17 cellular contexts compared by ENCODE assay signal in genomic region chr2:241815477-241816430, GRCh38. TPM values are rescaled to one million over a fixed set of nuclear protein-coding genes. Genes with fewer than 3 reads are reported as not detected.
DNase-seq lines count a peak whose midpoint lies in the region; ATAC-seq and TF ChIP-seq lines count a peak whose summit lies in the region.
"Had no signal": no experiment of that assay in that cellular context is flagged by ENCODE, and none has a peak within 500 bp of the region (broad histone marks: within the 10 kb centered on the region; RNA-seq: fewer than 3 reads in every experiment).

No MANE protein-coding gene starts in this region.

- H3K36me3 Mint-ChIP-seq in activated B cell treated with CpG ODN at 0.5 μM for 24 hours (ENCODE audit: low read depth) (no peaks in the 10 kb centered on the region), neural progenitor cell (no peaks in the 10 kb centered on the region)

- H3K27me3 Mint-ChIP-seq in activated B cell treated with CpG ODN at 0.5 μM for 24 hours (peaks cover 9% of the 10 kb centered on the region), neural progenitor cell (ENCODE audit: insufficient read depth, low read depth) (no peaks in the 10 kb centered on the region)

- H3K9me3 Mint-ChIP-seq in activated B cell treated with CpG ODN at 0.5 μM for 24 hours (no peaks in the 10 kb centered on the region), neural progenitor cell (no peaks in the 10 kb centered on the region)

- H3F3A ChIP-seq in neural progenitor cell (ENCODE audit: low read depth): no peaks in the 10 kb centered on the region

- TF ChIP-seq CTCF in activated B cell treated with CpG ODN at 0.5 μM for 24 hours (IDR thresholded peaks at IDR 0.05): no peak
- no peak for TF ChIP-seq CTCF in neural progenitor cell (IDR thresholded peaks at IDR 0.05)

- H3K9ac ChIP-seq in BLaER1: no peak overlapping the region
- no peak overlapping the region for H3K9ac ChIP-seq in neural progenitor cell

- DNase-seq in AG08396 (ENCODE audit: low spot score) (peak; percentile 11), activated B cell treated with CpG ODN at 0.5 μM for 24 hours (no peak), neural progenitor cell (ENCODE audit: low spot score) (no peak), MV-4-11 (lab: John Stamatoyannopoulos, UW) (no peak), HuH-7.5 (ENCODE audit: low spot score) (no peak)
- DNase-seq: activated CD4-positive, alpha-beta T cell treated with anti-CD3 and anti-CD28 coated beads for 48 hours; activated T-cell treated with anti-CD3 and anti-CD28 coated beads, Interleukin-2, amount 50 U/mL, for 1 hour; C1 segment of cervical spinal cord; effector CD4-positive, alpha-beta T cell; kidney glomerular epithelial cell; NCI-H1436 treated with DMSO at 0.1 percent for 48 hours; NCI-H345; SHP77; stimulated activated CD4-positive, alpha-beta T cell treated with anti-CD3 and anti-CD28 coated beads, Interleukin-2, amount 100 ng/mL, for 48 hours had no signal

- H3K36me3 ChIP-seq in BLaER1 (no peaks in the 10 kb centered on the region), neural progenitor cell (no peaks in the 10 kb centered on the region)
- H3K36me3 ChIP-seq: cardiac muscle cell had no signal

- intact Hi-C loops in activated B cell treated with CpG ODN at 0.5 μM for 24 hours (cut with micrococcal nuclease): no loop called here

- H3K27ac ChIP-seq in BLaER1 (peak overlapping the region; percentile 85), neural progenitor cell (no peak overlapping the region)
- H3K27ac ChIP-seq: cardiac muscle cell had no signal

- H3K4me3 ChIP-seq in BLaER1 (no peak overlapping the region), neural progenitor cell (no peak overlapping the region)
- H3K4me3 ChIP-seq: cardiac muscle cell had no signal

- peaks cover 97% of the 10 kb centered on the region for H3K4me1 ChIP-seq in BLaER1
- peaks cover 10% of the 10 kb centered on the region for H3K4me1 ChIP-seq in neural progenitor cell

- H3K4me2 ChIP-seq in BLaER1 (peak overlapping the region; percentile 92), neural progenitor cell (peak overlapping the region; percentile 22)

- no peaks in the 10 kb centered on the region for H4K20me1 ChIP-seq in BLaER1
- no peaks in the 10 kb centered on the region for H4K20me1 ChIP-seq in neural progenitor cell (ENCODE audit: low read depth)

- H3K4me1 Mint-ChIP-seq in activated B cell treated with CpG ODN at 0.5 μM for 24 hours (peaks cover 22% of the 10 kb centered on the region), neural progenitor cell (peaks cover 7% of the 10 kb centered on the region)

- H3K9me3 ChIP-seq in BLaER1 (peaks cover 11% of the 10 kb centered on the region; the same call in 1 of the 2 replicates), neural progenitor cell (ENCODE audit: low read depth) (no peaks in the 10 kb centered on the region)

- H2AFZ ChIP-seq in neural progenitor cell (replicated peaks): no peak overlapping the region

- no peaks in the 10 kb centered on the region for H3K79me2 ChIP-seq in neural progenitor cell (ENCODE audit: low read depth)

- TF ChIP-seq POLR2A in GM18505 (IDR thresholded peaks at IDR 0.05; ENCODE audit: borderline replicate concordance, extremely low read depth, insufficient read depth, insufficient read length): no peak

- POLR2A ChIA-PET in activated B cell treated with CpG ODN at 0.5 μM for 24 hours (lab: Charles Lee): no interaction called here

- H3K27ac Mint-ChIP-seq in activated B cell treated with CpG ODN at 0.5 μM for 24 hours (peak overlapping the region; percentile 24), neural progenitor cell (no peak overlapping the region)

- H3K4me3 Mint-ChIP-seq in activated B cell treated with CpG ODN at 0.5 μM for 24 hours: no peak overlapping the region
- peak overlapping the region; percentile 48 for H3K4me3 Mint-ChIP-seq in neural progenitor cell

- no peaks in the 10 kb centered on the region for H3K27me3 ChIP-seq in BLaER1
- H3K27me3 ChIP-seq in neural progenitor cell: no peaks in the 10 kb centered on the region
- H3K27me3 ChIP-seq: cardiac muscle cell had no signal

- CTCF ChIA-PET in activated B cell treated with CpG ODN at 0.5 μM for 24 hours (lab: Charles Lee): no interaction called here

- ATAC-seq in activated B cell treated with CpG ODN at 0.5 μM for 24 hours (ENCODE audit: low read depth): no peak
- no peak for ATAC-seq in GM18505 (IDR thresholded peaks at IDR 0.05; ENCODE audit: unreplicated experiment)

RNA-seq across cellular contexts. Expression of gene NEU4, which starts 6.8 kb away (rescaled TPM):
- total RNA-seq in activated B cell treated with CpG ODN at 0.5 μM for 24 hours (0.10 and 0.31 TPM in 2 replicates), neural progenitor cell (ENCODE audit: low replicate concordance) (1.2 TPM in 1 of 2 replicates, not detected in the other)

RNA-seq across cellular contexts. Expression of gene GAL3ST2, which starts 39.1 kb away (rescaled TPM):
- total RNA-seq in activated B cell treated with CpG ODN at 0.5 μM for 24 hours (0.15 TPM in 1 of 2 replicates, not detected in the other), neural progenitor cell (ENCODE audit: low replicate concordance) (0.09 TPM in 1 of 2 replicates, not detected in the other)

RNA-seq across cellular contexts. Expression of gene PDCD1, which starts 42.9 kb away (rescaled TPM):
- total RNA-seq in activated B cell treated with CpG ODN at 0.5 μM for 24 hours (2.6 and 3.5 TPM in 2 replicates), neural progenitor cell (ENCODE audit: low replicate concordance) (not detected in 2 replicates)
- total RNA-seq: cardiac muscle cell had no signal

RNA-seq across cellular contexts. Expression of gene RTP5, which starts 53.8 kb away (rescaled TPM):
- 0.12 TPM in 1 of 2 replicates, not detected in the other for total RNA-seq in activated B cell treated with CpG ODN at 0.5 μM for 24 hours
- total RNA-seq in neural progenitor cell (ENCODE audit: low replicate concordance): not detected in 2 replicates
- total RNA-seq: cardiac muscle cell had no signal
